ENCODE assay signal across 8 cellular contexts in genomic region chr5:112419050-112419595, GRCh38. TPM values are rescaled to one million over a fixed set of nuclear protein-coding genes. Genes with fewer than 3 reads are reported as not detected.
DNase-seq lines count a peak whose midpoint lies in the region; ATAC-seq, FAIRE-seq and TF ChIP-seq lines count a peak whose summit lies in the region.

TSS of gene EPB41L4A (minus strand) at chr5:112419277. CDS start at chr5:112419039, 238 bp downstream.

- H3K27me3 ChIP-seq in HUES64 (ENCODE audit: insufficient read depth, low read length) (peaks cover 62% of the 10 kb centered on the region), astrocyte (ENCODE audit: insufficient read depth, low read length) (peaks cover 16% of the 10 kb centered on the region), right cardiac atrium (ENCODE audit: control insufficient read depth, insufficient read depth) (no peaks in the 10 kb centered on the region)

- H3K4me3 ChIP-seq in HUES64 (ENCODE audit: low read length): peak within 1 kb of the TSS; percentile 67
- H3K4me3 ChIP-seq in astrocyte (ENCODE audit: insufficient read depth, low read depth, low read length): peak within 1 kb of the TSS; percentile 50
- H3K4me3 ChIP-seq in right cardiac atrium (ENCODE audit: low read length): peak within 1 kb of the TSS; percentile 85

- ATAC-seq in right cardiac atrium (peak; percentile 62 to 76), HG03045 (IDR thresholded peaks at IDR 0.05; ENCODE audit: unreplicated experiment) (no peak)

- no peaks in the 10 kb centered on the region for H3K79me2 ChIP-seq in astrocyte (ENCODE audit: insufficient read depth, low read length)

- WGBS in HUES64: under 1% methylated on average over 70 of the region's 70 CpGs
- WGBS in right cardiac atrium: under 1% methylated on average over 70 of the region's 70 CpGs

- H3K36me3 ChIP-seq in HUES64 (ENCODE audit: insufficient read depth, low read length) (no peaks in the 10 kb centered on the region), astrocyte (ENCODE audit: insufficient read depth, low read length) (no peaks in the 10 kb centered on the region)

- intact Hi-C loops in right cardiac atrium (cut with DNase I): loop anchor here in 2 of 4 donors (10.0 kb wide), 3 partner anchors 74 to 234 kb away; no protein-coding TSS in a partner anchor

- DNase-seq in NCI-H345 (lab: John Stamatoyannopoulos, UW) (peak; percentile 31), NCI-H345 treated with DMSO at 0.1 percent for 48 hours (lab: John Stamatoyannopoulos, UW; ENCODE audit: unreplicated experiment) (no peak), astrocyte (ENCODE audit: low read depth) (no peak), right cardiac atrium (peak; percentile 55 to 81 (median 77)), renal cortical epithelial cell (ENCODE audit: low read depth) (no peak), GM19240 (ENCODE audit: insufficient read length, low spot score) (no peak)

- peak within 1 kb of the TSS; percentile 66 for H3K27ac Mint-ChIP-seq in astrocyte (ENCODE audit: unreplicated experiment)

- peak within 1 kb of the TSS; percentile 63 for H3K9ac ChIP-seq in HUES64 (ENCODE audit: low read depth, low read length)
- peak within 1 kb of the TSS; percentile 26 for H3K9ac ChIP-seq in astrocyte (ENCODE audit: low read length)

- H3K27ac ChIP-seq in HUES64 (ENCODE audit: low read depth, low read length): no peak within 1 kb of the TSS
- H3K27ac ChIP-seq in astrocyte (ENCODE audit: low read depth, low read length): no peak within 1 kb of the TSS
- peak within 1 kb of the TSS; percentile 93 for H3K27ac ChIP-seq in right cardiac atrium (ENCODE audit: low read length)

- peak within 1 kb of the TSS; percentile 85 for H3K4me3 Mint-ChIP-seq in astrocyte (ENCODE audit: unreplicated experiment)

- no peak for FAIRE-seq in astrocyte (lab: Jason Lieb, UNC)

- H3K36me3 Mint-ChIP-seq in astrocyte (ENCODE audit: low read depth, unreplicated experiment): no peaks in the 10 kb centered on the region

- H3K27me3 Mint-ChIP-seq in astrocyte (ENCODE audit: low read depth, unreplicated experiment): peaks cover 8% of the 10 kb centered on the region

- peak within 1 kb of the TSS; percentile 98 for H2AFZ ChIP-seq in astrocyte (ENCODE audit: low read depth, low read length)

- H4K20me1 ChIP-seq in astrocyte (ENCODE audit: insufficient read depth, low read length): no peaks in the 10 kb centered on the region

- H3K9me3 ChIP-seq in HUES64 (ENCODE audit: insufficient read depth, low read depth, low read length): no peaks in the 10 kb centered on the region
- H3K9me3 ChIP-seq in astrocyte (ENCODE audit: insufficient read depth, low read depth, low read length): no peaks in the 10 kb centered on the region
- no peaks in the 10 kb centered on the region for H3K9me3 ChIP-seq in right cardiac atrium (ENCODE audit: control insufficient read depth, low read length)

- H3K4me2 ChIP-seq in astrocyte (ENCODE audit: low read length): peak within 1 kb of the TSS; percentile 79

- H3K9me3 Mint-ChIP-seq in astrocyte (ENCODE audit: unreplicated experiment): no peaks in the 10 kb centered on the region

- H3K4me1 ChIP-seq in HUES64 (ENCODE audit: insufficient read depth, low read length) (0 out of 2 replicates have a peak, but pooled peaks cover 4% of the 10 kb centered on the region), astrocyte (ENCODE audit: insufficient read depth, low read length) (peaks cover 7% of the 10 kb centered on the region), right cardiac atrium (ENCODE audit: control insufficient read depth, insufficient read depth, low read length) (no peaks in the 10 kb centered on the region)

- TF ChIP-seq CTCF in astrocyte (IDR thresholded peaks at IDR 0.05; ENCODE audit: insufficient read depth, low read depth, low read length): no peak

- H3K4me1 Mint-ChIP-seq in astrocyte (ENCODE audit: low read depth, unreplicated experiment): peaks cover 9% of the 10 kb centered on the region

RNA-seq across cellular contexts. Expression of gene EPB41L4A, which starts in this region (rescaled TPM):
- 4.0 TPM for polyA plus RNA-seq in HUES64 (2013, experiment 1 of 2)
- polyA plus RNA-seq in HUES64 (2013, experiment 2 of 2): 6.0 TPM
- 8.2 and 11.1 TPM in 2 replicates for total RNA-seq in astrocyte
- total RNA-seq in right cardiac atrium: 10 to 100 TPM; 24.9 to 43.7 (median 27.3) TPM
- 9.2 TPM for polyA plus RNA-seq in right cardiac atrium
- 18.1 and 26.1 TPM in 2 replicates for total RNA-seq in renal cortical epithelial cell

Comparison
In these comparisons a context has a peak if more than half of its experiments do, and no peak if none do; other contexts are left out.
1. DNase-seq: peak in NCI-H345 (single experiment) and right cardiac atrium (3 of 3); none in NCI-H345 treated with DMSO at 0.1 percent for 48 hours (single experiment), astrocyte (single experiment), renal cortical epithelial cell (single experiment) and GM19240 (single experiment).
2. Peak in every context shown above with its lines, with median percentiles within 50 percentile points of each other: H3K4me3 ChIP-seq.